23 cellular contexts compared by ENCODE assay signal in genomic region chr4:53767503-53767902, GRCh38.
A peak's percentile ranks its signal among the peaks of the same experiment; 100 is the strongest.
DNase-seq lines count a peak whose midpoint lies in the region; ATAC-seq and TF ChIP-seq lines count a peak whose summit lies in the region.
"Had no signal": no experiment of that assay in that cellular context is flagged by ENCODE, and none has a peak within 500 bp of the region (broad histone marks: within the 10 kb centered on the region; RNA-seq: fewer than 3 reads in every experiment).

No MANE protein-coding gene starts in this region.

- H2AFZ ChIP-seq in Karpas-422 (ENCODE audit: low read length), result no peak overlapping the region
- H2AFZ ChIP-seq: PC-9 had no signal

- H3K9ac ChIP-seq in Karpas-422 (ENCODE audit: low read length), result no peak overlapping the region

- no peak for TF ChIP-seq CTCF in AG09309 (IDR thresholded peaks at IDR 0.05; ENCODE audit: control insufficient read depth, insufficient read depth, low read depth, low read length, missing control alignments)
- TF ChIP-seq CTCF in choroid plexus epithelial cell (conservative IDR thresholded peaks at IDR 0.05; ENCODE audit: low read depth, low read length), result no peak

- DNase-seq in AG09309 (ENCODE audit: low read depth), result peak; percentile 80
- DNase-seq in HS-5 (ENCODE audit: low read depth), result peak; percentile 72
- peak; percentile 92 for DNase-seq in choroid plexus epithelial cell (ENCODE audit: low read depth)
- DNase-seq in myocyte (ENCODE audit: low read depth), result peak; percentile 20
- no peak for DNase-seq in Karpas-422
- DNase-seq in stimulated activated CD4-positive, alpha-beta T cell treated with anti-CD3 and anti-CD28 coated beads, Interleukin-1b, Interleukin-23, amount 100 ng/mL, for 48 hours, result no peak
- no peak for DNase-seq in NCI-H510A (lab: John Stamatoyannopoulos, UW)
- DNase-seq: activated CD4-positive, CD25-positive, alpha-beta regulatory T cell treated with anti-CD3 and anti-CD28 coated beads, Interleukin-2, amount 50 U/mL, for 72 hours; Caco-2; endodermal cell; left ventricle myocardium superior; mucosa of descending colon; NCI-H1417 treated with DMSO at 0.1 percent for 48 hours; NCI-H82; occipital lobe; PC-9; sigmoid colon; stomach; upper lobe of left lung had no signal

- H3K79me2 ChIP-seq in Karpas-422 (ENCODE audit: low read length), result no peaks in the 10 kb centered on the region

- no peaks in the 10 kb centered on the region for H4K20me1 ChIP-seq in Karpas-422 (ENCODE audit: insufficient read depth, low read depth, low read length)

- no peaks in the 10 kb centered on the region for H3K9me3 ChIP-seq in Karpas-422 (ENCODE audit: low read length)
- H3K9me3 ChIP-seq: Caco-2, gastroesophageal sphincter, mucosa of descending colon, sigmoid colon, SJSA1, stomach, upper lobe of left lung had no signal

- ATAC-seq in HG03571 (IDR thresholded peaks at IDR 0.05; ENCODE audit: unreplicated experiment), result no peak
- ATAC-seq: activated T-helper 17 cell treated with anti-CD3 and anti-CD28 coated beads, Interleukin-2, amount 50 U/mL, for 72 hours; gastroesophageal sphincter; left ventricle myocardium superior; mucosa of descending colon had no signal

- no peaks in the 10 kb centered on the region for H3K9me2 ChIP-seq in Karpas-422 (replicated peaks; ENCODE audit: insufficient read depth, low read length)

- no peak overlapping the region for H3K4me3 ChIP-seq in AG09309 (ENCODE audit: control insufficient read depth, low read depth, low read length)
- no peak overlapping the region for H3K4me3 ChIP-seq in choroid plexus epithelial cell (ENCODE audit: low read depth, low read length)
- no peak overlapping the region for H3K4me3 ChIP-seq in Karpas-422 (ENCODE audit: low read length)
- H3K4me3 ChIP-seq: gastroesophageal sphincter, mucosa of descending colon, PC-9, sigmoid colon, SJSA1, stomach, upper lobe of left lung had no signal

- H3K27ac ChIP-seq in Karpas-422 (ENCODE audit: low read length), result no peak overlapping the region
- H3K27ac ChIP-seq: gastroesophageal sphincter, PC-9, sigmoid colon, SJSA1, stomach, upper lobe of left lung had no signal

- no peaks in the 10 kb centered on the region for H3K36me3 ChIP-seq in Karpas-422 (ENCODE audit: insufficient read depth, low read length)
- H3K36me3 ChIP-seq: gastroesophageal sphincter, sigmoid colon, SJSA1, stomach, upper lobe of left lung had no signal

- H3K4me2 ChIP-seq in Karpas-422 (ENCODE audit: low read depth, low read length, poor library complexity, severe bottlenecking), result no peak overlapping the region
- H3K4me2 ChIP-seq: PC-9 had no signal

- no peaks in the 10 kb centered on the region; the same call in 1 of the 2 replicates for H3K27me3 ChIP-seq in Karpas-422 (ENCODE audit: low read length)
- H3K27me3 ChIP-seq: gastroesophageal sphincter, sigmoid colon, SJSA1, stomach, upper lobe of left lung had no signal

- H3K4me1 ChIP-seq in Karpas-422 (ENCODE audit: low read length), result no peaks in the 10 kb centered on the region
- H3K4me1 ChIP-seq: Caco-2 had no signal

Comparison
In these comparisons a context has a peak if more than half of its experiments do, and no peak if none do; other contexts are left out.
1. DNase-seq: peak in AG09309 (single experiment), HS-5 (single experiment), choroid plexus epithelial cell (single experiment) and myocyte (single experiment); none in Karpas-422 (single experiment), stimulated activated CD4-positive, alpha-beta T cell treated with anti-CD3 and anti-CD28 coated beads, Interleukin-1b, Interleukin-23, amount 100 ng/mL, for 48 hours (single experiment) and NCI-H510A (single experiment).